Comparison of ENCODE assay signal across 15 cellular contexts in the genomic region with DNA sequence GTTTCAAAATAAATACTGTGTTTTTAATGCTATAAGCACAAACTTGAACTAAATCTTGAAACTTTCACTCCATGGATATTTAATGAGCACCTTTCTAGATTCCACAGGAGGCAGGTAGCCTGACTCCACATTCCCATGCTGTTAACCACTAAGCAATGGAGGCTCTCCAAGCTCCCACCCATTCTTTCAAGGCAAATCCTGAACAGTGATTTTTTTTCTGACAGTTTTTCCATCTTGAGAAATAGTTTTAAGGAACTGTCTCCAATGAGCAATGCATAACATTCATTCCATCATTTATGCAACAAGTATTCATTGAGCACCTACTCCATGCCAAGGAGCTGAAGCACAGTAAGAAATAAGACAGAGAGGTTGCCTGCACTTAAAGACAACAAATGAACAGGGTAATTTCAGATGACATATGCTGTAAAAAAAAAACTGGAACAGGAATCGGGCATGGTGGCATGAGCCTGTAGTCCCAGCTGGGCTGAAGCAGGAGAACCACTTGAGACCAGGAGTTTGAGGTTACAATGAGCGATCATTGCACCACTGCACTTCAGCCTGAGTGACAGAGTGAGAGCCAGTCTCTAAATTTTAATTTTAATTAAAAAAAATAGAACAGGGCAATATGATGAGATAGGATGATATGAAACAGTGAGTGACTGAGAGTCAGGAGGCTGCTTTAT.
A peak's percentile ranks its signal among the peaks of the same experiment; 100 is the strongest.
DNase-seq lines count a peak whose midpoint lies in the region; ATAC-seq and TF ChIP-seq lines count a peak whose summit lies in the region.
"Had no signal": no experiment of that assay in that cellular context is flagged by ENCODE, and none has a peak within 500 bp of the region (broad histone marks: within the 10 kb centered on the region; RNA-seq: fewer than 3 reads in every experiment).

No MANE protein-coding gene starts in this region.

- H3K9me3 ChIP-seq in GM23248 (ENCODE audit: low read depth): no peaks in the 10 kb centered on the region
- peaks cover 0 to 32% of the 10 kb centered on the region in 2 donors for H3K9me3 ChIP-seq in left lung
- H3K9me3 ChIP-seq in trophoblast cell (ENCODE audit: insufficient read depth, low read depth, low read length): peaks cover 5% of the 10 kb centered on the region

- no peak overlapping the region for H2BK5ac ChIP-seq in trophoblast cell (ENCODE audit: low read depth, low read length, poor library complexity)

- H3K9ac ChIP-seq in GM23248 (no peak overlapping the region), trophoblast cell (ENCODE audit: low read length) (no peak overlapping the region)

- no peak overlapping the region for H4K12ac ChIP-seq in trophoblast cell (ENCODE audit: low read depth, low read length)

- no peak overlapping the region for H3K4ac ChIP-seq in trophoblast cell (ENCODE audit: low read depth, low read length)

- H3K79me2 ChIP-seq in GM23248 (ENCODE audit: insufficient read depth) (no peaks in the 10 kb centered on the region), trophoblast cell (ENCODE audit: control insufficient read depth, insufficient read depth, low read length, poor library complexity) (no peaks in the 10 kb centered on the region)

- H3K36me3 ChIP-seq in GM23248 (ENCODE audit: low read depth) (no peaks in the 10 kb centered on the region), left lung (no peaks in the 10 kb centered on the region), trophoblast cell (ENCODE audit: control insufficient read depth in 1 of 2, insufficient read depth in 2 of 2, low read length in 2 of 2) (no peaks in the 10 kb centered on the region)

- peak; percentile 75 for ATAC-seq in left lung
- no peak for ATAC-seq in HG03378 (IDR thresholded peaks at IDR 0.05; ENCODE audit: unreplicated experiment)
- ATAC-seq in HG03457 (IDR thresholded peaks at IDR 0.05; ENCODE audit: unreplicated experiment): no peak
- ATAC-seq: GM23338 had no signal

- peaks cover 10% of the 10 kb centered on the region for H3K27me3 ChIP-seq in GM23248 (replicated peaks; ENCODE audit: insufficient read depth)
- no peaks in the 10 kb centered on the region for H3K27me3 ChIP-seq in left lung
- no peaks in the 10 kb centered on the region for H3K27me3 ChIP-seq in trophoblast cell (ENCODE audit: insufficient read depth, low read length)

- H3K9me2 ChIP-seq in GM23248 (ENCODE audit: insufficient read depth): no peaks in the 10 kb centered on the region

- H2BK120ac ChIP-seq in trophoblast cell (ENCODE audit: insufficient read depth, low read length, poor library complexity): no peak overlapping the region

- H4K20me1 ChIP-seq in GM23248 (ENCODE audit: insufficient read depth): no peaks in the 10 kb centered on the region

- no peak overlapping the region for H3K27ac ChIP-seq in GM23248
- H3K27ac ChIP-seq in left lung: no peak overlapping the region
- no peak overlapping the region for H3K27ac ChIP-seq in trophoblast cell (ENCODE audit: low read depth, low read length)
- H3K27ac ChIP-seq: C4-2B, HL-60 had no signal

- intact Hi-C loops in left lung (cut with DNase I): no loop called here

- no peak overlapping the region for H4K91ac ChIP-seq in trophoblast cell (ENCODE audit: low read depth, low read length)

- no peak overlapping the region for H3K23ac ChIP-seq in trophoblast cell (ENCODE audit: low read length)

- no peak overlapping the region for H2BK12ac ChIP-seq in trophoblast cell (ENCODE audit: low read length)

- no peak overlapping the region for H2AK5ac ChIP-seq in trophoblast cell (ENCODE audit: low read length)

- TF ChIP-seq CTCF in AG10803 (conservative IDR thresholded peaks at IDR 0.05; ENCODE audit: low read length) (no peak), left lung (IDR thresholded peaks at IDR 0.05) (no peak)

- no peaks in the 10 kb centered on the region for H3K79me1 ChIP-seq in trophoblast cell (ENCODE audit: low read length)

- no peak overlapping the region for H3K4me2 ChIP-seq in GM23248 (ENCODE audit: unreplicated experiment)
- no peak overlapping the region for H3K4me2 ChIP-seq in trophoblast cell (ENCODE audit: low read length)
- H3K4me2 ChIP-seq: GM23338 had no signal

- no peak overlapping the region for H3K18ac ChIP-seq in trophoblast cell (ENCODE audit: low read length)

- H3K14ac ChIP-seq in trophoblast cell (ENCODE audit: low read length): no peak overlapping the region

- 49 to 75% methylated on average over 2 of the region's 2 CpGs for WGBS in GM23248 (ENCODE audit: low coverage in 1 of 2, low lambda C conversion rate in 2 of 2, missing lambda C conversion rate in 2 of 2), 2 experiments
- no CpG with 5 or more reads among the region's 2 CpGs for WGBS in trophoblast cell (ENCODE audit: extremely low coverage, insufficient coverage, insufficient read length)

- H2AFZ ChIP-seq in GM23248 (no peak overlapping the region), trophoblast cell (ENCODE audit: insufficient read depth, low read length, poor library complexity) (no peak overlapping the region)
- H2AFZ ChIP-seq: GM23338 had no signal

- no peak overlapping the region for H3K4me3 ChIP-seq in AG10803 (ENCODE audit: low read length)
- H3K4me3 ChIP-seq in GM23248: no peak overlapping the region
- H3K4me3 ChIP-seq in left lung: no peak overlapping the region
- H3K4me3 ChIP-seq in trophoblast cell (ENCODE audit: low read depth, low read length): no peak overlapping the region
- H3K4me3 ChIP-seq: GM23338 had no signal

- no peaks in the 10 kb centered on the region for H3F3A ChIP-seq in GM23248 (ENCODE audit: insufficient read depth)

- H3K4me1 ChIP-seq in GM23248 (ENCODE audit: insufficient read depth) (no peaks in the 10 kb centered on the region), left lung (no peaks in the 10 kb centered on the region), trophoblast cell (ENCODE audit: control insufficient read depth in 1 of 2, insufficient read depth in 2 of 2, low read length in 2 of 2) (no peaks in the 10 kb centered on the region)
- H3K4me1 ChIP-seq: Caco-2 had no signal

- H4K8ac ChIP-seq in trophoblast cell (ENCODE audit: low read depth, low read length): no peak overlapping the region

- in situ Hi-C loops in GM23248 (cut with MboI): no loop called here

- DNase-seq in AG10803 (ENCODE audit: low read depth) (peak; percentile 13), GM23248 (peak; percentile 20), left lung (no peak), trophoblast cell (peak; percentile 50 to 95), NCI-H1436 treated with DMSO at 0.1 percent for 48 hours (lab: John Stamatoyannopoulos, UW) (no peak)
- DNase-seq: ACHN; AML-193; Caco-2; CD4-positive, alpha-beta T cell; HCEC 1CT had no signal

Comparison
In these comparisons a context has a peak if more than half of its experiments do, and no peak if none do; other contexts are left out.
1. DNase-seq: peak in AG10803 (single experiment), GM23248 (single experiment) and trophoblast cell (2 of 2); none in left lung (0 of 2) and NCI-H1436 treated with DMSO at 0.1 percent for 48 hours (single experiment).